Comparison of ENCODE assay signal across 8 cellular contexts in genomic region chr5:10577371-10578291, GRCh38. TPM values are rescaled to one million over a fixed set of nuclear protein-coding genes. Genes with fewer than 3 reads are reported as not detected.
A peak's percentile ranks its signal among the peaks of the same experiment; 100 is the strongest.
DNase-seq lines count a peak whose midpoint lies in the region; ATAC-seq and TF ChIP-seq lines count a peak whose summit lies in the region.

No MANE protein-coding gene starts in this region.

- H3K27ac Mint-ChIP-seq in endothelial cell (ENCODE audit: unreplicated experiment), result no peak overlapping the region

- H3K27me3 ChIP-seq in ascending aorta, result no peaks in the 10 kb centered on the region

- peaks cover 5% of the 10 kb centered on the region for H3K9me3 Mint-ChIP-seq in endothelial cell (ENCODE audit: unreplicated experiment)

- intact Hi-C loops in ascending aorta (cut with DNase I), result no loop called here

- H3K27ac ChIP-seq in ascending aorta, result peak overlapping the region; percentile 58 to 79

- TF ChIP-seq CTCF in ascending aorta (IDR thresholded peaks at IDR 0.05) (no peak), endothelial cell (IDR thresholded peaks at IDR 0.05; ENCODE audit: unreplicated experiment) (no peak)

- no peaks in the 10 kb centered on the region for H3K9me3 ChIP-seq in ascending aorta

- H3K4me3 Mint-ChIP-seq in endothelial cell (ENCODE audit: unreplicated experiment), result no peak overlapping the region

- ATAC-seq in GM18909 (IDR thresholded peaks at IDR 0.05; ENCODE audit: poor library complexity, unreplicated experiment) (peak; percentile 46), HG02938 (IDR thresholded peaks at IDR 0.05; ENCODE audit: unreplicated experiment) (peak; percentile 45), HG03280 (IDR thresholded peaks at IDR 0.05; ENCODE audit: unreplicated experiment) (no peak)

- peaks cover 14% of the 10 kb centered on the region for H3K4me1 Mint-ChIP-seq in endothelial cell (ENCODE audit: unreplicated experiment)

- DNase-seq in ascending aorta (ENCODE audit: low spot score in 2 of 2), result no peak
- peak; percentile 79 for DNase-seq in pulmonary artery endothelial cell (ENCODE audit: low read depth, low spot score)
- DNase-seq in activated effector memory CD4-positive, alpha-beta T cell treated with anti-CD3 and anti-CD28 coated beads, Interleukin-2, amount 50 U/mL, for 16 hours, result no peak
- no peak for DNase-seq in endothelial cell (ENCODE audit: low spot score)
- no peak for DNase-seq in activated CD4-positive, alpha-beta T cell treated with anti-CD3 and anti-CD28 coated beads for 4 hours

- peaks cover 3% of the 10 kb centered on the region for H3K36me3 Mint-ChIP-seq in endothelial cell (ENCODE audit: low read depth, unreplicated experiment)

- H3K4me1 ChIP-seq in ascending aorta, result peaks cover 5 to 20% of the 10 kb centered on the region in 2 donors

- H3K36me3 ChIP-seq in ascending aorta, result no peaks in the 10 kb centered on the region

- H3K27me3 Mint-ChIP-seq in endothelial cell (ENCODE audit: unreplicated experiment), result peaks cover 2% of the 10 kb centered on the region

- no peak overlapping the region for H3K4me3 ChIP-seq in ascending aorta

RNA-seq across cellular contexts. Expression of gene ANKRD33B, which starts 13.8 kb away (rescaled TPM):
- 7.2 TPM for total RNA-seq in ascending aorta
- 6.6 and 7.6 TPM in 2 replicates for total RNA-seq in pulmonary artery endothelial cell
- total RNA-seq in endothelial cell (ENCODE audit: unreplicated experiment), result 7.0 TPM
